ENCODE assay signal across 7 cellular contexts in genomic region chr4:38959248-38959647, GRCh38.
DNase-seq lines count a peak whose midpoint lies in the region; ATAC-seq, FAIRE-seq and TF ChIP-seq lines count a peak whose summit lies in the region.
"Not testable (repeated sequence)": the region's sequence is repeated elsewhere in the genome, so short reads cannot be mapped to it uniquely, and the experiment has no call there.

No MANE protein-coding gene starts in this region.

- H3K27me3 ChIP-seq in K562 (ENCODE audit: control insufficient read depth in 2 of 2, insufficient read depth in 2 of 2, low read length in 2 of 2); HepG2 (ENCODE audit: control insufficient read depth in 1 of 2, insufficient read depth in 2 of 2, low read length in 2 of 2): not testable (repeated sequence)

- peaks cover 57% of the 10 kb centered on the region for H3K4me1 Mint-ChIP-seq in T-helper 1 cell treated with Interleukin-12 subunit alpha and Interleukin-12 subunit beta and Interleukin-4 antibody, amounts not matched to agents 30 μg/mL and 1 μg/mL, for 36 hours (ENCODE audit: low read depth)
- peaks cover 41% of the 10 kb centered on the region for H3K4me1 Mint-ChIP-seq in activated CD4-positive, alpha-beta T cell treated with anti-CD3 and anti-CD28 coated beads, Interleukin-2, amount 10 ng/mL, durations not matched to agents 24 days and 14 days
- peaks cover 61% of the 10 kb centered on the region for H3K4me1 Mint-ChIP-seq in activated T-helper 1 cell treated with anti-CD3 and anti-CD28 coated beads, Interleukin-12 subunit alpha, Interleukin-12 subunit beta, Interleukin-2, Interleukin-4 antibody, amounts not matched to agents 30 ng/mL and 10 ng/mL and 1 ng/mL, durations not matched to agents 14 hours and 24 hours and 36 hours (ENCODE audit: low read depth)

- H3K4me3 ChIP-seq in HEK293 (ENCODE audit: low read depth, low read length); K562; HepG2 (replicated peaks in 1 of 3; ENCODE audit: insufficient read depth in 1 of 3, low read depth in 2 of 3, low read length in 3 of 3): not testable (repeated sequence)

- TF ChIP-seq RAD21 in K562 (CRISPR knock-in tag; conservative IDR thresholded peaks at IDR 0.05 in 1 of 2, IDR thresholded peaks at IDR 0.05 in 1 of 2); HepG2 (CRISPR knock-in tag; IDR thresholded peaks at IDR 0.05): not testable (repeated sequence)

- H3K36me3 ChIP-seq in HEK293 (ENCODE audit: control insufficient read depth in 2 of 2, insufficient read depth in 1 of 2, low read length in 2 of 2); K562 (ENCODE audit: control insufficient read depth, insufficient read depth, low read length); HepG2 (replicated peaks in 1 of 2; ENCODE audit: control insufficient read depth in 1 of 2, insufficient read depth in 2 of 2, low read length in 2 of 2): not testable (repeated sequence)

- peak overlapping the region; percentile 96 for H3K27ac Mint-ChIP-seq in T-helper 1 cell treated with Interleukin-12 subunit alpha and Interleukin-12 subunit beta and Interleukin-4 antibody, amounts not matched to agents 30 μg/mL and 1 μg/mL, for 36 hours
- H3K27ac Mint-ChIP-seq in activated CD4-positive, alpha-beta T cell treated with anti-CD3 and anti-CD28 coated beads, Interleukin-2, amount 10 ng/mL, durations not matched to agents 24 days and 14 days = peak overlapping the region; percentile 97
- peak overlapping the region; percentile 96 for H3K27ac Mint-ChIP-seq in activated T-helper 1 cell treated with anti-CD3 and anti-CD28 coated beads, Interleukin-12 subunit alpha, Interleukin-12 subunit beta, Interleukin-2, Interleukin-4 antibody, amounts not matched to agents 30 ng/mL and 10 ng/mL and 1 ng/mL, durations not matched to agents 14 hours and 24 hours and 36 hours

- not testable (repeated sequence) for H2AFZ ChIP-seq in K562 (ENCODE audit: low read depth, low read length); HepG2 (ENCODE audit: low read length)

- not testable (repeated sequence) for H3K9me3 ChIP-seq in HEK293 (ENCODE audit: control insufficient read depth, insufficient read depth, low read depth, low read length); K562 (replicated peaks; ENCODE audit: control insufficient read depth, insufficient read depth, low read depth, low read length); HepG2 (ENCODE audit: low read length)

- H3K79me2 ChIP-seq in K562 (ENCODE audit: control insufficient read depth, insufficient read depth, low read length); HepG2 (ENCODE audit: insufficient read depth, low read length): not testable (repeated sequence)

- H3K9me3 Mint-ChIP-seq in T-helper 1 cell treated with Interleukin-12 subunit alpha and Interleukin-12 subunit beta and Interleukin-4 antibody, amounts not matched to agents 30 μg/mL and 1 μg/mL, for 36 hours = peaks cover 31% of the 10 kb centered on the region
- H3K9me3 Mint-ChIP-seq in activated CD4-positive, alpha-beta T cell treated with anti-CD3 and anti-CD28 coated beads, Interleukin-2, amount 10 ng/mL, durations not matched to agents 24 days and 14 days = peaks cover 42% of the 10 kb centered on the region
- H3K9me3 Mint-ChIP-seq in activated T-helper 1 cell treated with anti-CD3 and anti-CD28 coated beads, Interleukin-12 subunit alpha, Interleukin-12 subunit beta, Interleukin-2, Interleukin-4 antibody, amounts not matched to agents 30 ng/mL and 10 ng/mL and 1 ng/mL, durations not matched to agents 14 hours and 24 hours and 36 hours = peaks cover 46% of the 10 kb centered on the region

- not testable (repeated sequence) for BruUV-seq in K562 (replicated peaks; lab: Mats Ljungman, UMichigan); HepG2 (replicated peaks; lab: Mats Ljungman, UMichigan)

- H4K20me1 ChIP-seq in K562 (replicated peaks; ENCODE audit: control insufficient read depth, insufficient read depth, low read length); HepG2 (ENCODE audit: insufficient read depth, low read length): not testable (repeated sequence)

- in situ Hi-C loops in K562 (cut with MboI) = loop anchor here (10.0 kb wide), 1 partner anchor 676 kb away; the partner anchor contains the start of gene SMIM14
- in situ Hi-C loops in HepG2 (cut with HindIII; ENCODE audit: extremely low pct_ligation_motif_present, low pct_unique_long_range_greater_than_20kb) = not testable (repeated sequence)

- not testable (repeated sequence) for ATAC-seq in K562, HepG2

- H3K27ac ChIP-seq in HEK293 (ENCODE audit: extremely low read depth, low read depth, low read length); K562 (ENCODE audit: extremely low read depth, low read depth, low read length); HepG2 (ENCODE audit: extremely low read length, insufficient read depth, low read length): not testable (repeated sequence)

- TF ChIP-seq EP300 in K562 (IDR thresholded peaks at IDR 0.05; ENCODE audit: low read length); HepG2 (IDR thresholded peaks at IDR 0.05; ENCODE audit: low read depth in 2 of 2, low read length in 2 of 2); HepG2 (CRISPR knock-in tag; IDR thresholded peaks at IDR 0.05; ENCODE audit: borderline replicate concordance): not testable (repeated sequence)

- not testable (repeated sequence) for TF ChIP-seq CTCF in HEK293 (tag by site-specific recombination; IDR thresholded peaks at IDR 0.05); K562 (IDR thresholded peaks at IDR 0.05 in 2 of 3, conservative IDR thresholded peaks at IDR 0.05 in 1 of 3; ENCODE audit: insufficient read depth in 2 of 3, low read depth in 1 of 3, low read length in 3 of 3); HepG2 (CRISPR knock-in tag; IDR thresholded peaks at IDR 0.05)

- POLR2A ChIA-PET in HEK293 (lab: Yijun Ruan, JAX); HepG2 (lab: Yijun Ruan, JAX): not testable (repeated sequence)
- POLR2A ChIA-PET in K562 (lab: Yijun Ruan, JAX) = interaction anchor here (2.1 kb wide), 1 partner anchor 10 kb away, joined by 8 read pairs; no protein-coding TSS in a partner anchor

- not testable (repeated sequence) for H3K27me3 Mint-ChIP-seq in T-helper 1 cell treated with Interleukin-12 subunit alpha and Interleukin-12 subunit beta and Interleukin-4 antibody, amounts not matched to agents 30 μg/mL and 1 μg/mL, for 36 hours (ENCODE audit: low read depth); activated CD4-positive, alpha-beta T cell treated with anti-CD3 and anti-CD28 coated beads, Interleukin-2, amount 10 ng/mL, durations not matched to agents 24 days and 14 days; activated T-helper 1 cell treated with anti-CD3 and anti-CD28 coated beads, Interleukin-12 subunit alpha, Interleukin-12 subunit beta, Interleukin-2, Interleukin-4 antibody, amounts not matched to agents 30 ng/mL and 10 ng/mL and 1 ng/mL, durations not matched to agents 14 hours and 24 hours and 36 hours (ENCODE audit: insufficient read depth)

- intact Hi-C loops in activated CD4-positive, alpha-beta T cell treated with anti-CD3 and anti-CD28 coated beads, Interleukin-2, amount 10 ng/mL, durations not matched to agents 24 days and 14 days (cut with micrococcal nuclease) = loop anchor here (2.0 kb wide), 2 partner anchors 20 to 86 kb away; no protein-coding TSS in a partner anchor
- intact Hi-C loops in activated T-helper 1 cell treated with anti-CD3 and anti-CD28 coated beads, Interleukin-12 subunit alpha, Interleukin-12 subunit beta, Interleukin-2, Interleukin-4 antibody, amounts not matched to agents 30 ng/mL and 10 ng/mL and 1 ng/mL, durations not matched to agents 14 hours and 24 hours and 36 hours (cut with micrococcal nuclease) = loop anchor here (2.0 to 5.0 kb wide), 2 partner anchors 74 to 393 kb away; partner anchors contain the start of gene TMEM156
- intact Hi-C loops in K562 (cut with micrococcal nuclease); HepG2 (cut with micrococcal nuclease; ENCODE audit: unreplicated experiment): not testable (repeated sequence)

- not testable (repeated sequence) for H3K4me1 ChIP-seq in HEK293 (ENCODE audit: control insufficient read depth, insufficient read depth, low read length); K562 (replicated peaks in 1 of 2; ENCODE audit: control insufficient read depth in 2 of 2, insufficient read depth in 2 of 2, low read length in 2 of 2); HepG2 (ENCODE audit: insufficient read depth, low read length)

- WGBS in K562 (ENCODE audit: insufficient coverage, low coverage, missing lambda C conversion rate) = 5% methylated on average over 5 of the region's 5 CpGs
- 38% methylated on average over 5 of the region's 5 CpGs for WGBS in HepG2 (ENCODE audit: low lambda C conversion rate)

- FAIRE-seq in K562 (lab: Jason Lieb, UNC); HepG2 (lab: Jason Lieb, UNC): not testable (repeated sequence)
- peak; percentile 48 for FAIRE-seq in urothelium cell line (lab: Jason Lieb, UNC)

- not testable (repeated sequence) for DNase-seq in activated CD4-positive, alpha-beta T cell treated with anti-CD3 and anti-CD28 coated beads, Interleukin-2, amount 10 ng/mL, durations not matched to agents 24 days and 14 days; activated T-helper 1 cell treated with anti-CD3 and anti-CD28 coated beads, Interleukin-12 subunit alpha, Interleukin-12 subunit beta, Interleukin-2, Interleukin-4 antibody, amounts not matched to agents 30 ng/mL and 10 ng/mL and 1 ng/mL, durations not matched to agents 14 hours and 24 hours and 36 hours (ENCODE audit: low spot score); K562 (ENCODE audit: extremely low read depth in 1 of 4, low spot score in 3 of 4); HepG2 (ENCODE audit: low spot score); urothelium cell line (ENCODE audit: low spot score)

- not testable (repeated sequence) for H3K4me3 Mint-ChIP-seq in T-helper 1 cell treated with Interleukin-12 subunit alpha and Interleukin-12 subunit beta and Interleukin-4 antibody, amounts not matched to agents 30 μg/mL and 1 μg/mL, for 36 hours
- H3K4me3 Mint-ChIP-seq in activated CD4-positive, alpha-beta T cell treated with anti-CD3 and anti-CD28 coated beads, Interleukin-2, amount 10 ng/mL, durations not matched to agents 24 days and 14 days = peak overlapping the region; percentile 47
- peak overlapping the region; percentile 20 for H3K4me3 Mint-ChIP-seq in activated T-helper 1 cell treated with anti-CD3 and anti-CD28 coated beads, Interleukin-12 subunit alpha, Interleukin-12 subunit beta, Interleukin-2, Interleukin-4 antibody, amounts not matched to agents 30 ng/mL and 10 ng/mL and 1 ng/mL, durations not matched to agents 14 hours and 24 hours and 36 hours

- not testable (repeated sequence) for H3K4me2 ChIP-seq in K562 (ENCODE audit: insufficient read depth, low read length); HepG2 (ENCODE audit: low read depth, low read length)

- H3K9ac ChIP-seq in K562 (ENCODE audit: insufficient read depth in 1 of 2, low read depth in 2 of 2, low read length in 2 of 2); HepG2 (ENCODE audit: insufficient read depth, low read depth, low read length): not testable (repeated sequence)

- CTCF ChIA-PET in HEK293 (lab: Yijun Ruan, JAX) = interaction anchor here (0.6 kb wide), 1 partner anchor 1807 kb away, joined by 3 read pairs; no protein-coding TSS in a partner anchor
- CTCF ChIA-PET in K562 (lab: Yijun Ruan, JAX; ENCODE audit: low intra/inter-chr PET ratio); HepG2 (lab: Yijun Ruan, JAX; ENCODE audit: low intra/inter-chr PET ratio, low total read pairs): not testable (repeated sequence)

- H3K9me1 ChIP-seq in K562 (ENCODE audit: control insufficient read depth, insufficient read depth, low read length) = not testable (repeated sequence)

- peaks cover 51% of the 10 kb centered on the region for H3K36me3 Mint-ChIP-seq in T-helper 1 cell treated with Interleukin-12 subunit alpha and Interleukin-12 subunit beta and Interleukin-4 antibody, amounts not matched to agents 30 μg/mL and 1 μg/mL, for 36 hours (ENCODE audit: low read depth)
- peaks cover 47% of the 10 kb centered on the region for H3K36me3 Mint-ChIP-seq in activated CD4-positive, alpha-beta T cell treated with anti-CD3 and anti-CD28 coated beads, Interleukin-2, amount 10 ng/mL, durations not matched to agents 24 days and 14 days (ENCODE audit: low read depth)
- peaks cover 49% of the 10 kb centered on the region for H3K36me3 Mint-ChIP-seq in activated T-helper 1 cell treated with anti-CD3 and anti-CD28 coated beads, Interleukin-12 subunit alpha, Interleukin-12 subunit beta, Interleukin-2, Interleukin-4 antibody, amounts not matched to agents 30 ng/mL and 10 ng/mL and 1 ng/mL, durations not matched to agents 14 hours and 24 hours and 36 hours (ENCODE audit: low read depth)

- TF ChIP-seq POLR2A in K562 (conservative IDR thresholded peaks at IDR 0.05); HepG2 (IDR thresholded peaks at IDR 0.05; ENCODE audit: insufficient read depth in 1 of 2, low read depth in 2 of 2, low read length in 2 of 2): not testable (repeated sequence)
